In genomic region chr19:37992761-37993160, GRCh38 we compare ENCODE assay signal across 24 cellular contexts.
"Had no signal": no experiment of that assay in that cellular context is flagged by ENCODE, and none has a peak within 500 bp of the region (broad histone marks: within the 10 kb centered on the region; RNA-seq: fewer than 3 reads in every experiment).

No MANE protein-coding gene starts in this region.

- H3K27me3 ChIP-seq: gastroesophageal sphincter, heart left ventricle, hepatocyte, right atrium auricular region, tibial nerve, upper lobe of right lung, uterus had no signal

- H3K4me1 ChIP-seq: gastroesophageal sphincter, prostate gland, right atrium auricular region, uterus had no signal

- DNase-seq: cortex of kidney; foreskin fibroblast; heart left ventricle; kidney; mucosa of descending colon; naive B cell; stimulated activated CD4-positive, alpha-beta T cell treated with anti-CD3 and anti-CD28 coated beads, Interleukin-4, amount 100 ng/mL, for 4 hours; stimulated activated naive CD8-positive, alpha-beta T cell treated with anti-CD3 and anti-CD28 coated beads, Interleukin-15, Interleukin-2, amounts not matched to agents 100 U/mL and 50 U/mL, for 24 hours; upper lobe of right lung; uterus had no signal

- H2AFZ ChIP-seq: hepatocyte had no signal

- FAIRE-seq: kidney had no signal

- H3K4me3 Mint-ChIP-seq: memory B cell; mesothelial cell of epicardium; natural killer cell treated with Interleukin-12 subunit alpha and Interleukin-12 subunit beta and Interleukin-15 and Interleukin-18, amount 100 ng/mL, for 72 hours; neural crest cell; stimulated activated memory B cell treated with anti-CD40 and anti-IgM and Interleukin-4, amounts not matched to agents 10 μg/mL and 1 μg/mL and 100 μg/mL, for 72 hours had no signal

- ATAC-seq: gastroesophageal sphincter; left lobe of liver; mucosa of descending colon; natural killer cell treated with Interleukin-12 subunit alpha and Interleukin-12 subunit beta and Interleukin-15 and Interleukin-18, amount 100 ng/mL, for 72 hours; sciatic nerve; stimulated activated memory B cell treated with anti-CD40 and anti-IgM and Interleukin-4, amounts not matched to agents 10 μg/mL and 1 μg/mL and 100 μg/mL, for 72 hours; stimulated activated naive CD8-positive, alpha-beta T cell treated with anti-CD3 and anti-CD28 coated beads, Interleukin-15, Interleukin-2, amounts not matched to agents 100 U/mL and 50 U/mL, for 24 hours had no signal

- H3K27ac ChIP-seq: gastroesophageal sphincter, heart left ventricle, hepatocyte, prostate gland, right atrium auricular region, thoracic aorta, tibial nerve, upper lobe of right lung, uterus had no signal

- H3K9me3 Mint-ChIP-seq: memory B cell; mesothelial cell of epicardium; naive B cell; natural killer cell treated with Interleukin-12 subunit alpha and Interleukin-12 subunit beta and Interleukin-15 and Interleukin-18, amount 100 ng/mL, for 72 hours; neural crest cell; stimulated activated memory B cell treated with anti-CD40 and anti-IgM and Interleukin-4, amounts not matched to agents 10 μg/mL and 1 μg/mL and 100 μg/mL, for 72 hours had no signal

- H3K9me3 ChIP-seq: gastroesophageal sphincter, heart left ventricle, mucosa of descending colon, prostate gland, right atrium auricular region, thoracic aorta, tibial nerve, upper lobe of right lung, uterus had no signal

- H3K27ac Mint-ChIP-seq: memory B cell; mesothelial cell of epicardium; natural killer cell treated with Interleukin-12 subunit alpha and Interleukin-12 subunit beta and Interleukin-15 and Interleukin-18, amount 100 ng/mL, for 72 hours had no signal

- H3K4me2 ChIP-seq: hepatocyte had no signal

- H3K4me3 ChIP-seq: gastroesophageal sphincter, heart left ventricle, hepatocyte, lung, mucosa of descending colon, prostate gland, right atrium auricular region, thoracic aorta, tibial nerve, upper lobe of right lung, uterus had no signal

- H3K36me3 ChIP-seq: gastroesophageal sphincter, heart left ventricle, prostate gland, right atrium auricular region, thoracic aorta, upper lobe of right lung, uterus had no signal

- H3K27me3 Mint-ChIP-seq: memory B cell; naive B cell; natural killer cell treated with Interleukin-12 subunit alpha and Interleukin-12 subunit beta and Interleukin-15 and Interleukin-18, amount 100 ng/mL, for 72 hours; stimulated activated memory B cell treated with anti-CD40 and anti-IgM and Interleukin-4, amounts not matched to agents 10 μg/mL and 1 μg/mL and 100 μg/mL, for 72 hours had no signal
